Comparison of ENCODE assay signal across 4 cellular contexts in genomic region chr2:222336442-222336841, GRCh38.
TF ChIP-seq lines count a peak whose summit lies in the region.

No MANE protein-coding gene starts in this region.

TF ChIP-seq in SK-N-SH, 30 proteins besides CTCF, POLR2A, EP300 and RAD21 (continued from another document and continues in another):
- TF ChIP-seq EZH2phosphoT487 (IDR thresholded peaks at IDR 0.05; ENCODE audit: borderline replicate concordance, low read depth), result no peak
- no peak for TF ChIP-seq SMC3 (IDR thresholded peaks at IDR 0.05; ENCODE audit: low read depth, low read length)
- TF ChIP-seq FOXM1 (IDR thresholded peaks at IDR 0.05; ENCODE audit: low read depth), result no peak
- TF ChIP-seq FOXJ3 (CRISPR knock-in tag; IDR thresholded peaks at IDR 0.05), result no peak
- no peak for TF ChIP-seq MAX (IDR thresholded peaks at IDR 0.05; ENCODE audit: low read depth)
- no peak for TF ChIP-seq RCOR1 (IDR thresholded peaks at IDR 0.05; ENCODE audit: low read length)
- no peak for TF ChIP-seq YY1 (IDR thresholded peaks at IDR 0.05; ENCODE audit: low read depth)
- no peak for TF ChIP-seq NRF1 (IDR thresholded peaks at IDR 0.05; ENCODE audit: low read depth, low read length)
- TF ChIP-seq REST (IDR thresholded peaks at IDR 0.05; ENCODE audit: low read depth, low read length), result no peak
- no peak for TF ChIP-seq CHD2 (IDR thresholded peaks at IDR 0.05; ENCODE audit: low read length, partially characterized antibody)
- no peak for TF ChIP-seq USF2 (IDR thresholded peaks at IDR 0.05; ENCODE audit: borderline replicate concordance, low read depth, low read length)

TF ChIP-seq in SK-N-SH treated with all-trans-retinoic acid at 6 μM for 48 hours, 23 proteins besides CTCF, POLR2A, EP300 and RAD21 (continued from another document and continues in another):
- TF ChIP-seq CSRNP3 (CRISPR knock-in tag; IDR thresholded peaks at IDR 0.05) (no peak), GLIS3 (CRISPR knock-in tag; IDR thresholded peaks at IDR 0.05) (no peak), ZC3H10 (CRISPR knock-in tag; IDR thresholded peaks at IDR 0.05) (no peak), PPARA (CRISPR knock-in tag; IDR thresholded peaks at IDR 0.05; ENCODE audit: borderline replicate concordance) (no peak), ZNF8 (CRISPR knock-in tag; IDR thresholded peaks at IDR 0.05) (no peak), OSR1 (CRISPR knock-in tag; IDR thresholded peaks at IDR 0.05) (no peak), ZFP3 (CRISPR knock-in tag; IDR thresholded peaks at IDR 0.05) (no peak), ESRRG (CRISPR knock-in tag; IDR thresholded peaks at IDR 0.05) (no peak), TOX (CRISPR knock-in tag; IDR thresholded peaks at IDR 0.05; ENCODE audit: borderline replicate concordance) (no peak), SNAI2 (CRISPR knock-in tag; IDR thresholded peaks at IDR 0.05) (no peak), BACH2 (CRISPR knock-in tag; IDR thresholded peaks at IDR 0.05; ENCODE audit: borderline replicate concordance) (no peak), TSHZ2 (CRISPR knock-in tag; IDR thresholded peaks at IDR 0.05) (no peak)

TF ChIP-seq in Ishikawa, 13 proteins besides CTCF, POLR2A, EP300 and RAD21 (continued from another document):
- TF ChIP-seq MAX (IDR thresholded peaks at IDR 0.05), result no peak
- no peak for TF ChIP-seq ZBTB7A (IDR thresholded peaks at IDR 0.05; ENCODE audit: low read depth)
- no peak for TF ChIP-seq REST (IDR thresholded peaks at IDR 0.05; ENCODE audit: low read depth)
- TF ChIP-seq TAF1 (IDR thresholded peaks at IDR 0.05; ENCODE audit: low read depth), result no peak
- no peak for TF ChIP-seq CEBPB (IDR thresholded peaks at IDR 0.05)
- TF ChIP-seq YY1 (IDR thresholded peaks at IDR 0.05; ENCODE audit: low read depth), result no peak
- TF ChIP-seq TEAD4 (IDR thresholded peaks at IDR 0.05), result no peak
- TF ChIP-seq TCF12 (IDR thresholded peaks at IDR 0.05; ENCODE audit: low read depth), result no peak

TF ChIP-seq in H1, 55 proteins besides CTCF, POLR2A, EP300 and RAD21 (continued from another document):
- TF ChIP-seq RFX5 (IDR thresholded peaks at IDR 0.05; ENCODE audit: borderline replicate concordance, low read depth, low read length), result no peak
- no peak for TF ChIP-seq TEAD4 (IDR thresholded peaks at IDR 0.05; ENCODE audit: low read depth, low read length)
- TF ChIP-seq ASH2L (IDR thresholded peaks at IDR 0.05; ENCODE audit: low read length), result no peak
- TF ChIP-seq KDM5A (IDR thresholded peaks at IDR 0.05; ENCODE audit: low read length), result no peak
- no peak for TF ChIP-seq TAF1 (IDR thresholded peaks at IDR 0.05; ENCODE audit: low read depth, low read length)
- no peak for TF ChIP-seq RXRA (IDR thresholded peaks at IDR 0.05; ENCODE audit: insufficient read depth, low read depth, low read length)
- no peak for TF ChIP-seq YY1 (IDR thresholded peaks at IDR 0.05; ENCODE audit: low read depth, low read length)
- TF ChIP-seq SP2 (IDR thresholded peaks at IDR 0.05; ENCODE audit: low read length), result no peak
- TF ChIP-seq BACH1 (IDR thresholded peaks at IDR 0.05; ENCODE audit: low read length), result no peak
- TF ChIP-seq KDM4A (IDR thresholded peaks at IDR 0.05; ENCODE audit: low read depth, low read length, severe bottlenecking), result no peak
- TF ChIP-seq SAP30 (IDR thresholded peaks at IDR 0.05; ENCODE audit: insufficient read depth, insufficient replicate concordance, low read length), result no peak
- no peak for TF ChIP-seq HDAC2 (IDR thresholded peaks at IDR 0.05; ENCODE audit: borderline replicate concordance in 1 of 2, low read depth in 2 of 2, low read length in 2 of 2)
- TF ChIP-seq RBBP5 (IDR thresholded peaks at IDR 0.05; ENCODE audit: borderline replicate concordance, low read depth, low read length), result no peak
- TF ChIP-seq CHD1 (IDR thresholded peaks at IDR 0.05; ENCODE audit: low read depth, low read length), result no peak
